In the genomic region with DNA sequence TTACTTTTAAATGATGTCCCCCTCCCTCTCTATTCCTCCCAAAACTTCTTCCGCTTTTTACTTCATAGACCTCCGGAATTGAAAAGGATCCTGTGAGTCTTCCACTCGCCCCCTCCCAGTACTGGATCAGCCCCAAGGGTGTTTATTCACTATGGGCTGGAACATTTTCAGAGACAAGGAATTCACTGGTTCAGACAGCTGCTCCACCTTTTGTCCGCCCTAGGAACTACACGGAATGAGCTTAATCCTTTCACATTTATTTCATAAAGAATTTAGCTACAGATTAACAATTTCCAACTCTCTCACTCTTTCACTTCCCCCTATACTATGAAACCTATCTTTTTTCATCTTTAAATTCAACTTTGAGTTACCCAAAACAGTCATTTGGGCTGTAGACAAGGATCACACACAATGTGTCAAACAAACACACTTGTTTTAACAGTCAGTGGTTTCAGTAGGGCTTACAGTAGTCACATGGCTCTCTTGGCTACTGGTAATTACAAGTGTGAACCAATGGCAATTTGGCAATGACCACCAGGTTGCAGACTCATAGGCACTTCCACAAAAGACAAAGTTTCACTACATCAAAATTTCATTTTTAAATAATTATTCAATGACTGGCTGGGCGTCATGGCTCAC, we compare ENCODE assay signal across 8 cellular contexts. TPM values are rescaled to one million over a fixed set of nuclear protein-coding genes. Genes with fewer than 3 reads are reported as not detected.
DNase-seq lines count a peak whose midpoint lies in the region; ATAC-seq and TF ChIP-seq lines count a peak whose summit lies in the region.

No MANE protein-coding gene starts in this region.

- DNase-seq in NCI-H146 (lab: John Stamatoyannopoulos, UW) (peak; percentile 1), NCI-H146 treated with DMSO at 0.1 percent for 48 hours (lab: John Stamatoyannopoulos, UW; ENCODE audit: unreplicated experiment) (no peak), HT-29 (ENCODE audit: low spot score) (peak; percentile 66), left ventricle myocardium inferior (no peak), testis (peak; percentile 43), prostate gland (ENCODE audit: low spot score) (no peak)

- intact Hi-C loops in left ventricle myocardium inferior (cut with micrococcal nuclease): no loop called here
- intact Hi-C loops in testis (cut with DNase I; ENCODE audit: low total_unique reads): no loop called here
- intact Hi-C loops in prostate gland (cut with DNase I): no loop called here

- H3K4me3 ChIP-seq in WI38 (ENCODE audit: low read depth, low read length) (no peak overlapping the region), left ventricle myocardium inferior (no peak overlapping the region), testis (no peak overlapping the region), prostate gland (no peak overlapping the region)

- H3K36me3 ChIP-seq in left ventricle myocardium inferior: peaks cover 5% of the 10 kb centered on the region
- H3K36me3 ChIP-seq in testis (ENCODE audit: low read depth, missing control alignments): no peaks in the 10 kb centered on the region
- H3K36me3 ChIP-seq in prostate gland: no peaks in the 10 kb centered on the region

- WGBS in testis, 2 donors: 33 to 47% methylated on average over 6 of the region's 6 CpGs
- 39% methylated on average over 6 of the region's 6 CpGs for WGBS in prostate gland

- H3K4me1 ChIP-seq in left ventricle myocardium inferior (no peaks in the 10 kb centered on the region), testis (no peaks in the 10 kb centered on the region), prostate gland (replicated peaks) (no peaks in the 10 kb centered on the region)

- no peak overlapping the region for H3K27ac ChIP-seq in left ventricle myocardium inferior (replicated peaks)
- H3K27ac ChIP-seq in testis: no peak overlapping the region
- no peak overlapping the region for H3K27ac ChIP-seq in prostate gland

- no peak for ATAC-seq in GM18520 (IDR thresholded peaks at IDR 0.05; ENCODE audit: unreplicated experiment)

- no peaks in the 10 kb centered on the region for H3K27me3 ChIP-seq in left ventricle myocardium inferior (ENCODE audit: low read depth)
- H3K27me3 ChIP-seq in testis: no peaks in the 10 kb centered on the region
- H3K27me3 ChIP-seq in prostate gland (replicated peaks; ENCODE audit: insufficient read depth): no peaks in the 10 kb centered on the region

- TF ChIP-seq CTCF in WI38 (IDR thresholded peaks at IDR 0.05; ENCODE audit: low read depth, low read length): peak; percentile 54
- peak; percentile 72 for TF ChIP-seq CTCF in left ventricle myocardium inferior (IDR thresholded peaks at IDR 0.05; ENCODE audit: borderline replicate concordance)
- TF ChIP-seq CTCF in testis (IDR thresholded peaks at IDR 0.05): peak; percentile 37 to 52 (median 43)
- TF ChIP-seq CTCF in prostate gland (IDR thresholded peaks at IDR 0.05): peak in 2 of 4 experiments; percentile 27 to 43

- no peaks in the 10 kb centered on the region for H3K9me3 ChIP-seq in left ventricle myocardium inferior (replicated peaks)
- H3K9me3 ChIP-seq in testis: no peaks in the 10 kb centered on the region
- no peaks in the 10 kb centered on the region for H3K9me3 ChIP-seq in prostate gland

- no peak for TF ChIP-seq POLR2A in testis (IDR thresholded peaks at IDR 0.05)
- TF ChIP-seq POLR2A in prostate gland (IDR thresholded peaks at IDR 0.05): no peak

RNA-seq across cellular contexts. Expression of gene CNIH1, which starts 20.6 kb away (rescaled TPM):
- total RNA-seq in HT-29 (2014; rRNA removed; shearing (Covaris generic)): 23.0 and 41.3 TPM in 2 replicates
- total RNA-seq in left ventricle myocardium inferior (89.0 TPM), testis (100 to 1,000 TPM in 1 of 2 donors, 10 to 100 TPM in 1; 44.2 to 157 TPM), prostate gland (100 to 1,000 TPM; 113 to 193 TPM)
- polyA plus RNA-seq in testis (ENCODE audit: insufficient read depth, low read depth, low replicate concordance): 121 TPM

RNA-seq across cellular contexts. Expression of gene CDKN3, which starts 23.8 kb away (rescaled TPM):
- total RNA-seq in HT-29 (2014; rRNA removed; shearing (Covaris generic)): 28.7 and 31.5 TPM in 2 replicates
- total RNA-seq in left ventricle myocardium inferior (4.3 TPM), testis (100 to 1,000 TPM in 1 of 2 donors, 10 to 100 TPM in 1; 99.0 to 160 TPM), prostate gland (10 to 100 TPM in 1 of 2 donors, 1 to 10 TPM in 1; 2.6 to 20.6 TPM)
- 398 TPM for polyA plus RNA-seq in testis (ENCODE audit: insufficient read depth, low read depth, low replicate concordance)

Comparison
In these comparisons a context has a peak if more than half of its experiments do, and no peak if none do; other contexts are left out.
1. DNase-seq: peak in NCI-H146 (single experiment), HT-29 (single experiment) and testis (single experiment); none in NCI-H146 treated with DMSO at 0.1 percent for 48 hours (single experiment), left ventricle myocardium inferior (single experiment) and prostate gland (single experiment).